Comparison of ENCODE assay signal across 9 cellular contexts in the genomic region with DNA sequence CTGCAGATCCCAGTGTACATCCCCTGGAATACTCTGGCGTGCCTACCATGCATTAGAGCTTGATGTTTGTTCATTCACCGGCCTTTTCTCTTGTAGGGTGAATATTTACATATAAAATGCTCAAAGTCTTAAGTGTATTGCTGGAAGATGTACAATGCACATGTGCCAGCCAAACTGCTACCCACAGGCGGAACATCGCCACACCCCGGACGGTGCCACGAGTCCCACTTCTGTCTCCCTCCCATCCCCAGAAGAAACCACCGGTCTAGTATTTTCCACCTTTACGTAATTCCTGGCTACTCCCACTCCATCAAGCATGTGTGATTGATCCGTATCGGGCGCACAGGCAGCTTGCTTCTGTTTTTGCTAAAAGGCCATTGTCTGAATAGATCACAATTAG. TPM values are rescaled to one million over a fixed set of nuclear protein-coding genes. Genes with fewer than 3 reads are reported as not detected.
"Had no signal": no experiment of that assay in that cellular context is flagged by ENCODE, and none has a peak within 500 bp of the region (broad histone marks: within the 10 kb centered on the region; RNA-seq: fewer than 3 reads in every experiment).

No MANE protein-coding gene starts in this region.

- H3K4me3 Mint-ChIP-seq: GM23338, H9 had no signal

- H3K27ac Mint-ChIP-seq: GM23338 had no signal

- H3K27ac ChIP-seq: HL-60 had no signal

- ATAC-seq: GM23338, HepG2, K562 had no signal

- H2AFZ ChIP-seq: GM23338 had no signal

- H3K4me3 ChIP-seq: GM23338, K562 had no signal

- DNase-seq: H9, HCEC 1CT, KG1 had no signal

- H3K4me2 ChIP-seq: GM23338 had no signal

RNA-seq across cellular contexts. Expression of a gene that starts 4.1 kb away (rescaled TPM):
- total RNA-seq: GM23338, H1, HT1080, K562 had no signal
